Comparison of ENCODE assay signal across 18 cellular contexts in genomic region chr4:68372588-68372987, GRCh38. TPM values are rescaled to one million over a fixed set of nuclear protein-coding genes. Genes with fewer than 3 reads are reported as not detected.
DNase-seq lines count a peak whose midpoint lies in the region; FAIRE-seq and TF ChIP-seq lines count a peak whose summit lies in the region.
"Had no signal": no experiment of that assay in that cellular context is flagged by ENCODE, and none has a peak within 500 bp of the region (broad histone marks: within the 10 kb centered on the region; RNA-seq: fewer than 3 reads in every experiment).

No MANE protein-coding gene starts in this region.

- H3K79me2 ChIP-seq in endothelial cell of umbilical vein (ENCODE audit: control insufficient read depth, insufficient read depth, low read length) (no peaks in the 10 kb centered on the region), mesendoderm (ENCODE audit: control insufficient read depth, insufficient read depth, low read length) (no peaks in the 10 kb centered on the region)

- TF ChIP-seq CTCF in endothelial cell of umbilical vein (IDR thresholded peaks at IDR 0.05; ENCODE audit: extremely low read depth in 1 of 2, insufficient read depth in 1 of 2, low read depth in 1 of 2, low read length in 2 of 2), result no peak

- H2BK15ac ChIP-seq in mesendoderm (replicated peaks; ENCODE audit: low read depth), result no peak overlapping the region

- H3K56ac ChIP-seq in mesendoderm (ENCODE audit: low read length), result peak overlapping the region; percentile 4

- TF ChIP-seq POLR2A in endothelial cell of umbilical vein (IDR thresholded peaks at IDR 0.05; ENCODE audit: low read depth, low read length), result no peak

- H2BK120ac ChIP-seq in mesendoderm (ENCODE audit: low read depth, low read length), result no peak overlapping the region

- CTCF ChIA-PET in endothelial cell of umbilical vein (lab: Charles Lee), result interaction anchor here (2.9 kb wide), 1 partner anchor 100 kb away, joined by 18 read pairs; no protein-coding TSS in a partner anchor

- no TSS peak for BruUV-seq in endothelial cell of umbilical vein (replicated peaks; lab: Mats Ljungman, UMichigan)

- POLR2A ChIA-PET in endothelial cell of umbilical vein (lab: Charles Lee), result no interaction called here

- no peak overlapping the region for H4K8ac ChIP-seq in mesendoderm (ENCODE audit: low read depth, low read length)

- no peaks in the 10 kb centered on the region for H4K20me1 ChIP-seq in endothelial cell of umbilical vein (replicated peaks; ENCODE audit: control insufficient read depth, extremely low read depth, insufficient read depth, low read length)

- peak; percentile 29 for DNase-seq in ELR (ENCODE audit: low read depth)
- DNase-seq in M059J (ENCODE audit: low read depth), result peak; percentile 15
- no peak for DNase-seq in endothelial cell of umbilical vein (ENCODE audit: low read depth, low spot score)
- peak; percentile 48 for DNase-seq in mesendoderm
- DNase-seq in activated CD4-positive, alpha-beta T cell treated with anti-CD3 and anti-CD28 coated beads, Interleukin-2, amount 50 U/mL, for 48 hours, result no peak
- no peak for DNase-seq in kidney tubule cell (ENCODE audit: low spot score)
- no peak for DNase-seq in SIG-M5 treated with dmso at 0.1 percent for 504 hours (lab: John Stamatoyannopoulos, UW; ENCODE audit: unreplicated experiment)
- DNase-seq in SJCRH30, result no peak
- DNase-seq: activated CD4-positive, alpha-beta T cell treated with anti-CD3 and anti-CD28 coated beads for 4 hours; activated naive CD4-positive, alpha-beta T cell treated with Interleukin-2 at 50 U/mL for 16 hours; activated T-cell treated with anti-CD3 and anti-CD28 coated beads for 4 hours; body of pancreas; CD4-positive, alpha-beta memory T cell; DND-41; head of caudate nucleus; NCI-H1092 treated with DMSO at 0.1 percent for 48 hours; right cardiac atrium; stimulated activated CD4-positive, alpha-beta T cell treated with anti-CD3 and anti-CD28 coated beads, Interleukin-2, amount 100 ng/mL, for 24 hours had no signal

- H3K79me1 ChIP-seq in mesendoderm (ENCODE audit: low read length), result no peaks in the 10 kb centered on the region

- H3K4ac ChIP-seq in mesendoderm (ENCODE audit: low read depth, low read length), result no peak overlapping the region

- H3K27ac ChIP-seq in endothelial cell of umbilical vein (ENCODE audit: insufficient read depth, low read depth, low read length), result no peak overlapping the region
- peak overlapping the region; percentile 16 for H3K27ac ChIP-seq in mesendoderm (ENCODE audit: low read depth, low read length)
- no peak overlapping the region for H3K27ac ChIP-seq in SJCRH30
- H3K27ac ChIP-seq: body of pancreas had no signal

- no peaks in the 10 kb centered on the region for H3K9me3 ChIP-seq in endothelial cell of umbilical vein (replicated peaks; ENCODE audit: control insufficient read depth, insufficient read depth, low read length)
- no peaks in the 10 kb centered on the region for H3K9me3 ChIP-seq in SJCRH30 (replicated peaks)
- H3K9me3 ChIP-seq: body of pancreas had no signal

- H4K5ac ChIP-seq in mesendoderm (ENCODE audit: low read length), result no peak overlapping the region

- H3K18ac ChIP-seq in mesendoderm (ENCODE audit: low read length), result peak overlapping the region; percentile 51

- H2AK5ac ChIP-seq in mesendoderm (ENCODE audit: low read length), result no peak overlapping the region

- FAIRE-seq in endothelial cell of umbilical vein (lab: Jason Lieb, UNC), result no peak

- intact Hi-C loops in endothelial cell of umbilical vein (cut with micrococcal nuclease), result no loop called here

- H3K9ac ChIP-seq in endothelial cell of umbilical vein (replicated peaks; ENCODE audit: extremely low read depth, insufficient read depth, low read length) (no peak overlapping the region), mesendoderm (ENCODE audit: low read length) (no peak overlapping the region)

- no peaks in the 10 kb centered on the region for H3K9me1 ChIP-seq in endothelial cell of umbilical vein (replicated peaks; ENCODE audit: control insufficient read depth, extremely low read depth, insufficient read depth, low read length)

- H3K4me3 ChIP-seq in endothelial cell of umbilical vein (replicated peaks in 1 of 3; ENCODE audit: insufficient read depth in 1 of 3, low read depth in 1 of 3, low read length in 3 of 3) (no peak overlapping the region), mesendoderm (ENCODE audit: low read length) (no peak overlapping the region), SJCRH30 (no peak overlapping the region)
- H3K4me3 ChIP-seq: body of pancreas had no signal

- H3K36me3 ChIP-seq in endothelial cell of umbilical vein (ENCODE audit: control insufficient read depth in 2 of 2, extremely low read depth in 1 of 2, insufficient read depth in 2 of 2, low read length in 2 of 2), result no peaks in the 10 kb centered on the region
- no peaks in the 10 kb centered on the region for H3K36me3 ChIP-seq in mesendoderm (ENCODE audit: control insufficient read depth, insufficient read depth, low read length)
- H3K36me3 ChIP-seq in SJCRH30, result no peaks in the 10 kb centered on the region

- H3K4me2 ChIP-seq in endothelial cell of umbilical vein (ENCODE audit: insufficient read depth, low read length), result no peak overlapping the region
- no peak overlapping the region for H3K4me2 ChIP-seq in mesendoderm (ENCODE audit: low read length)

- H2AFZ ChIP-seq in endothelial cell of umbilical vein (ENCODE audit: low read depth, low read length), result peak overlapping the region; percentile 38

- H2BK5ac ChIP-seq in mesendoderm (ENCODE audit: low read length), result no peak overlapping the region

- WGBS in mesendoderm (ENCODE audit: extremely low coverage, insufficient coverage, low lambda C conversion rate), result no CpG with 5 or more reads among the region's 1 CpG

- H3K4me1 ChIP-seq in endothelial cell of umbilical vein (ENCODE audit: control insufficient read depth, extremely low read depth, insufficient read depth, low read length) (no peaks in the 10 kb centered on the region), mesendoderm (ENCODE audit: control insufficient read depth, low read depth, low read length) (no peaks in the 10 kb centered on the region), SJCRH30 (0 out of 2 replicates have a peak, but pooled peaks cover 5% of the 10 kb centered on the region)
- H3K4me1 ChIP-seq: body of pancreas had no signal

- H3K27me3 ChIP-seq in endothelial cell of umbilical vein (ENCODE audit: control insufficient read depth in 2 of 2, insufficient read depth in 2 of 2, low read length in 2 of 2) (peaks cover 0 to 6% of the 10 kb centered on the region in 2 experiments), mesendoderm (ENCODE audit: insufficient read depth, low read length, poor library complexity) (no peaks in the 10 kb centered on the region), SJCRH30 (0 out of 2 replicates have a peak, but pooled peaks cover 8% of the 10 kb centered on the region)
- H3K27me3 ChIP-seq: body of pancreas had no signal

- dilution Hi-C loops in endothelial cell of umbilical vein (cut with MboI; ENCODE audit: extremely low pct_ligation_motif_present, low sequenced_read_pairs), result no loop called here

- no peak overlapping the region for H3K23ac ChIP-seq in mesendoderm (ENCODE audit: low read length)

TF ChIP-seq in endothelial cell of umbilical vein, 7 proteins besides CTCF, POLR2A, EP300 and RAD21:
- TF ChIP-seq FOS (IDR thresholded peaks at IDR 0.05; ENCODE audit: borderline replicate concordance, insufficient read depth, low read length) (no peak), MYC (IDR thresholded peaks at IDR 0.05; ENCODE audit: low read depth, low read length) (no peak), GATA2 (IDR thresholded peaks at IDR 0.05; ENCODE audit: insufficient read depth, insufficient read length, low read depth, low read length) (no peak), EZH2 (IDR thresholded peaks at IDR 0.05; ENCODE audit: borderline replicate concordance, low read depth, low read length, severe bottlenecking) (no peak), MAX (IDR thresholded peaks at IDR 0.05; ENCODE audit: insufficient read depth, insufficient read length) (no peak), JUN (IDR thresholded peaks at IDR 0.05; ENCODE audit: borderline replicate concordance, insufficient read depth, insufficient read length, low read depth) (no peak), POLR2AphosphoS5 (IDR thresholded peaks at IDR 0.05; ENCODE audit: insufficient read depth, low read depth, low read length) (no peak)

RNA-seq across cellular contexts. Expression of gene YTHDC1, which starts 22.7 kb away (rescaled TPM):
- total RNA-seq in M059J (2014; rRNA removed; shearing (Covaris generic)), result 20.8 and 34.1 TPM in 2 replicates
- 60.4 and 68.7 TPM in 2 replicates for total RNA-seq in endothelial cell of umbilical vein
- 12.7 and 17.8 TPM in 2 replicates for polyA plus RNA-seq in endothelial cell of umbilical vein
- 21.9 and 24.0 TPM in 2 replicates for polyA plus RNA-seq in endothelial cell of umbilical vein (2011; cell fraction: cytosol; rRNA removed)
- polyA plus RNA-seq in endothelial cell of umbilical vein (2011; cell fraction: nucleus; rRNA removed), result 99.0 and 116 TPM in 2 replicates
- 45.4 and 45.7 TPM in 2 replicates for polyA plus RNA-seq in endothelial cell of umbilical vein (2012)
- polyA minus RNA-seq in endothelial cell of umbilical vein, result 41.3 and 56.8 TPM in 2 replicates
- polyA minus RNA-seq in endothelial cell of umbilical vein (2011; cell fraction: cytosol; rRNA and poly(A)+ RNA removed), result 12.9 TPM
- polyA minus RNA-seq in endothelial cell of umbilical vein (2011; cell fraction: nucleus; rRNA and poly(A)+ RNA removed), result 121 and 153 TPM in 2 replicates
- 86.3 TPM for polyA plus RNA-seq in mesendoderm (2013, experiment 1 of 2)
- polyA plus RNA-seq in mesendoderm (2013, experiment 2 of 2), result 87.6 TPM
- total RNA-seq in SJCRH30 (2014; rRNA removed; shearing (Covaris generic)), result 85.3 and 99.6 TPM in 2 replicates

Comparison
In these comparisons a context has a peak if more than half of its experiments do, and no peak if none do; other contexts are left out.
1. DNase-seq: peak in ELR (single experiment), M059J (single experiment) and mesendoderm (single experiment); none in endothelial cell of umbilical vein (single experiment), activated CD4-positive, alpha-beta T cell treated with anti-CD3 and anti-CD28 coated beads, Interleukin-2, amount 50 U/mL, for 48 hours (0 of 2), kidney tubule cell (single experiment), SIG-M5 treated with dmso at 0.1 percent for 504 hours (single experiment) and SJCRH30 (0 of 2).